Comparison of ENCODE assay signal across 8 cellular contexts in the genomic region with DNA sequence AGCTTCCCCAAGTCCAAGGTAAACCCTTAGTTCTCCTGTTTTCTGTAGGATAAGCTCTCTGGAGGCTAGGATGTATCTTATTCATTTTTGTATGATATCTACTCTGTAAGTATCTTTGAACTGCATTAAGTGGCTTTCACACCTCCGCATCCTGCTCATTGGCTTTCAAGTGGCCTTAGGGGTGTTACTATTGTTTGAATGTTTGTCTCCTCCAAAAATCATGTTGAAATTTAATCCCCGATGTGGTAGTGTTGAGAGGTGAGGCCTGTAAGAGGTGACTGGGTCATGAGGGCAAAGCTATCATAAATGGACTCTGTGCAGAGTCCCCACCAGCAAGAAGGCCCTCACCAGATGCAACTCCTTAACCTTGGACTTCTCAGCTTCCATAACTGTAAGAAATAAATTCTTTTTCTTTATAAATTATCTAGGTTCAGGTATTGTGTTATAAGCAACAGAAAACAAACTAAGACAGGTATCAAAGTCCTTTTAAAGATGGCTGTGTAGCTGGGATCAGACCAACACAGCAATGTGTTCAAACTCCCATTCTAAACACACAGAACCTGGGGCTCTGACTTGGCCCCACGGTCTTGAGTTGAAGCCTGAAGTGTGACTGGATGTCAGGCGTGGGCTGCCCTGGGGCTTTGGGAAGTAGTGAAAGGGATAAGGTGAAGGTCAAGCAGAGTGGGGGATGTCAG. TPM values are rescaled to one million over a fixed set of nuclear protein-coding genes. Genes with fewer than 3 reads are reported as not detected.
A peak's percentile ranks its signal among the peaks of the same experiment; 100 is the strongest.
DNase-seq lines count a peak whose midpoint lies in the region; ATAC-seq lines count a peak whose summit lies in the region.
"Had no signal": no experiment of that assay in that cellular context is flagged by ENCODE, and none has a peak within 500 bp of the region (broad histone marks: within the 10 kb centered on the region; RNA-seq: fewer than 3 reads in every experiment).

No MANE protein-coding gene starts in this region.

- WGBS in neuronal stem cell (ENCODE audit: extremely low coverage in 2 of 2, insufficient read length in 2 of 2, insufficient replicate concordance in 1 of 2), 2 donors, result no CpG with 5 or more reads among the region's 4 CpGs

- H3K4me1 Mint-ChIP-seq in activated T-helper 2 cell treated with anti-CD3 and anti-CD28 coated beads, Interferon-gamma antibody, Interleukin-2, Interleukin-4, amounts not matched to agents 10 μg/mL and 5 μg/mL and 100 μg/mL, durations not matched to agents 14 hours and 24 hours and 36 hours (ENCODE audit: low read depth), result peaks cover 6% of the 10 kb centered on the region

- no peak overlapping the region for H4K91ac ChIP-seq in neuronal stem cell (ENCODE audit: low read depth, low read length, poor library complexity)

- H3K18ac ChIP-seq in neuronal stem cell (ENCODE audit: low read length), result no peak overlapping the region

- no peak for DNase-seq in activated T-helper 2 cell treated with anti-CD3 and anti-CD28 coated beads, Interferon-gamma antibody, Interleukin-2, Interleukin-4, amounts not matched to agents 10 μg/mL and 5 μg/mL and 100 μg/mL, durations not matched to agents 14 hours and 24 hours and 36 hours (ENCODE audit: low spot score)
- DNase-seq in neuronal stem cell (ENCODE audit: low spot score), result no peak
- no peak for DNase-seq in 8988T
- DNase-seq in SHP77 treated with DMSO at 0.1 percent for 48 hours (lab: John Stamatoyannopoulos, UW), result no peak
- DNase-seq in DMS153 treated with DMSO at 0.1 percent for 48 hours (lab: John Stamatoyannopoulos, UW; ENCODE audit: unreplicated experiment), result no peak
- DNase-seq: NCI-H2171 treated with DMSO at 0.1 percent for 48 hours had no signal

- no peak overlapping the region for H3K4me3 Mint-ChIP-seq in activated T-helper 2 cell treated with anti-CD3 and anti-CD28 coated beads, Interferon-gamma antibody, Interleukin-2, Interleukin-4, amounts not matched to agents 10 μg/mL and 5 μg/mL and 100 μg/mL, durations not matched to agents 14 hours and 24 hours and 36 hours (ENCODE audit: low read depth)

- H3K4me3 ChIP-seq in neuronal stem cell (ENCODE audit: low read length in 2 of 2), result no peak overlapping the region

- H3K4me1 ChIP-seq in neuronal stem cell (ENCODE audit: control insufficient read depth in 2 of 2, insufficient read depth in 1 of 2, low read depth in 1 of 2, low read length in 2 of 2), result no peaks in the 10 kb centered on the region

- no peak overlapping the region for H3K14ac ChIP-seq in neuronal stem cell (ENCODE audit: low read length)

- H3K9ac ChIP-seq in neuronal stem cell (ENCODE audit: low read depth, low read length, poor library complexity), result no peak overlapping the region

- H2BK120ac ChIP-seq in neuronal stem cell (ENCODE audit: low read depth, low read length), result no peak overlapping the region

- H3K9me3 Mint-ChIP-seq in activated T-helper 2 cell treated with anti-CD3 and anti-CD28 coated beads, Interferon-gamma antibody, Interleukin-2, Interleukin-4, amounts not matched to agents 10 μg/mL and 5 μg/mL and 100 μg/mL, durations not matched to agents 14 hours and 24 hours and 36 hours, result no peaks in the 10 kb centered on the region

- H3K4me2 ChIP-seq in neuronal stem cell (ENCODE audit: insufficient read depth, low read length, poor library complexity, severe bottlenecking), result no peak overlapping the region

- no peak overlapping the region for H3K4ac ChIP-seq in neuronal stem cell (ENCODE audit: low read length)

- H2AK5ac ChIP-seq in neuronal stem cell (ENCODE audit: low read depth, low read length), result no peak overlapping the region

- no peaks in the 10 kb centered on the region for H3K79me1 ChIP-seq in neuronal stem cell (ENCODE audit: low read depth, low read length)

- ATAC-seq in GM19023 (IDR thresholded peaks at IDR 0.05; ENCODE audit: unreplicated experiment), result peak; percentile 27
- ATAC-seq in HG02852 (IDR thresholded peaks at IDR 0.05; ENCODE audit: unreplicated experiment), result peak; percentile 31

- H3K27ac Mint-ChIP-seq in activated T-helper 2 cell treated with anti-CD3 and anti-CD28 coated beads, Interferon-gamma antibody, Interleukin-2, Interleukin-4, amounts not matched to agents 10 μg/mL and 5 μg/mL and 100 μg/mL, durations not matched to agents 14 hours and 24 hours and 36 hours, result peak overlapping the region; percentile 58

- no peak overlapping the region for H3K27ac ChIP-seq in neuronal stem cell (replicated peaks; ENCODE audit: low read length)

- H2BK15ac ChIP-seq in neuronal stem cell (ENCODE audit: low read length), result no peak overlapping the region

- H3K27me3 Mint-ChIP-seq in activated T-helper 2 cell treated with anti-CD3 and anti-CD28 coated beads, Interferon-gamma antibody, Interleukin-2, Interleukin-4, amounts not matched to agents 10 μg/mL and 5 μg/mL and 100 μg/mL, durations not matched to agents 14 hours and 24 hours and 36 hours (ENCODE audit: low read depth), result no peaks in the 10 kb centered on the region

- H2BK12ac ChIP-seq in neuronal stem cell (ENCODE audit: low read length), result no peak overlapping the region

- intact Hi-C loops in activated T-helper 2 cell treated with anti-CD3 and anti-CD28 coated beads, Interferon-gamma antibody, Interleukin-2, Interleukin-4, amounts not matched to agents 10 μg/mL and 5 μg/mL and 100 μg/mL, durations not matched to agents 14 hours and 24 hours and 36 hours (cut with micrococcal nuclease), result no loop called here

- H3K9me3 ChIP-seq in neuronal stem cell (replicated peaks in 1 of 2; ENCODE audit: control insufficient read depth in 2 of 2, insufficient read depth in 1 of 2, low read depth in 1 of 2, low read length in 2 of 2), result no peaks in the 10 kb centered on the region

- no peaks in the 10 kb centered on the region for H3K36me3 Mint-ChIP-seq in activated T-helper 2 cell treated with anti-CD3 and anti-CD28 coated beads, Interferon-gamma antibody, Interleukin-2, Interleukin-4, amounts not matched to agents 10 μg/mL and 5 μg/mL and 100 μg/mL, durations not matched to agents 14 hours and 24 hours and 36 hours (ENCODE audit: low read depth)

- no peak overlapping the region for H2BK5ac ChIP-seq in neuronal stem cell (ENCODE audit: low read length)

- H4K8ac ChIP-seq in neuronal stem cell (ENCODE audit: low read depth, low read length), result no peak overlapping the region

- peak overlapping the region; percentile 41 for H2AFZ ChIP-seq in neuronal stem cell (ENCODE audit: low read length)

- no peak overlapping the region for H3K23ac ChIP-seq in neuronal stem cell (ENCODE audit: low read depth, low read length, poor library complexity)

- no peaks in the 10 kb centered on the region for H3K36me3 ChIP-seq in neuronal stem cell (replicated peaks in 1 of 2; ENCODE audit: control insufficient read depth in 2 of 2, insufficient read depth in 2 of 2, low read length in 2 of 2)

- peaks cover 0 to 8% (median 0%) of the 10 kb centered on the region in 3 experiments for H3K27me3 ChIP-seq in neuronal stem cell (ENCODE audit: control insufficient read depth in 3 of 3, insufficient read depth in 3 of 3, low read depth in 1 of 3, low read length in 3 of 3)

RNA-seq across cellular contexts. Expression of a gene that starts 25.9 kb away (rescaled TPM):
- 1.7 and 2.0 TPM in 2 replicates for total RNA-seq in activated T-helper 2 cell treated with anti-CD3 and anti-CD28 coated beads, Interferon-gamma antibody, Interleukin-2, Interleukin-4, amounts not matched to agents 10 μg/mL and 5 μg/mL and 100 μg/mL, durations not matched to agents 14 hours and 24 hours and 36 hours
- 3.9 TPM for polyA plus RNA-seq in neuronal stem cell (2013, experiment 1 of 2)
- 3.3 TPM for polyA plus RNA-seq in neuronal stem cell (2013, experiment 2 of 2)
